Comparison of ENCODE assay signal across 19 cellular contexts in the genomic region with DNA sequence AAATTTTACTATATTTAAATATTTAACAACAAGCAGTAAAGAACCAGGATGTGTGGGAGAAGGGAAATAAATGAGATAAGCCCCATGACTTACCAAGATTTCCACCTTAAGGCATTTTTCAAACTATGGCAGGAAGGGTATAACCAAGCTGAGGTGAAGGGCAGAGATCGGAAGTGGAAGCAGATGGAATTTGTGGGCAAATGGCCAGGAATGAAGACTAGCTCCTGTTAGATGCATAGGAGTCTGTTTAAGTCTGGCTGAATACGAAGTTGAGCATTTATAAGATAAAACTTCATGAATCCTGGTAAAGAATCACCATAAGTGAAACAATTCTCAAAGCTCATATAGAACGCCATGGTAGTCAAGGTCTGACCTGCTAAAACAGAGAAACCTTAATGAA.
DNase-seq lines count a peak whose midpoint lies in the region; ATAC-seq, FAIRE-seq and TF ChIP-seq lines count a peak whose summit lies in the region.
"Had no signal": no experiment of that assay in that cellular context is flagged by ENCODE, and none has a peak within 500 bp of the region (broad histone marks: within the 10 kb centered on the region; RNA-seq: fewer than 3 reads in every experiment).

No MANE protein-coding gene starts in this region.

- WGBS in SK-N-SH (ENCODE audit: low lambda C conversion rate), result 39% methylated on average over 3 of the region's 3 CpGs
- WGBS in HepG2 (ENCODE audit: low lambda C conversion rate), result 4% methylated on average over 3 of the region's 3 CpGs

- CTCF ChIA-PET in SK-N-SH (lab: Yijun Ruan, JAX), result interaction anchor here (2.1 kb wide), 1 partner anchor 8 kb away, joined by 9 read pairs; no protein-coding TSS in a partner anchor
- CTCF ChIA-PET in HepG2 (lab: Yijun Ruan, JAX; ENCODE audit: low intra/inter-chr PET ratio, low total read pairs), result no interaction called here

- H3K27me3 ChIP-seq in SK-N-SH (ENCODE audit: insufficient read depth) (no peaks in the 10 kb centered on the region), brain microvascular endothelial cell (replicated peaks) (no peaks in the 10 kb centered on the region), HepG2 (ENCODE audit: control insufficient read depth in 1 of 2, insufficient read depth in 2 of 2, low read length in 2 of 2) (no peaks in the 10 kb centered on the region)

- in situ Hi-C loops in brain microvascular endothelial cell (cut with HindIII; ENCODE audit: low pct_ligation_motif_present, low sequenced_read_pairs), result no loop called here
- in situ Hi-C loops in HepG2 (cut with HindIII; ENCODE audit: extremely low pct_ligation_motif_present, low pct_unique_long_range_greater_than_20kb), result no loop called here

- H3K4me2 ChIP-seq in SK-N-SH (no peak overlapping the region), HepG2 (ENCODE audit: low read depth, low read length) (no peak overlapping the region)
- H3K4me2 ChIP-seq: A549 had no signal

- H3K9me2 ChIP-seq in SK-N-SH, result no peaks in the 10 kb centered on the region

- H3K4me3 ChIP-seq in SK-N-SH (ENCODE audit: low read depth in 2 of 2, low read length in 1 of 2) (no peak overlapping the region), brain microvascular endothelial cell (ENCODE audit: low read depth, low read length) (no peak overlapping the region), HepG2 (replicated peaks in 1 of 3; ENCODE audit: insufficient read depth in 1 of 3, low read depth in 2 of 3, low read length in 3 of 3) (no peak overlapping the region)
- H3K4me3 ChIP-seq: A549, GM12878, HAP-1 had no signal

- H3K4me1 ChIP-seq in SK-N-SH (ENCODE audit: control insufficient read depth in 1 of 2, insufficient read depth in 2 of 2, low read depth in 1 of 2, low read length in 1 of 2) (no peaks in the 10 kb centered on the region), HepG2 (ENCODE audit: insufficient read depth, low read length) (no peaks in the 10 kb centered on the region)
- H3K4me1 ChIP-seq: A549, Caco-2, HAP-1 had no signal

- TF ChIP-seq CTCF in SK-N-SH (IDR thresholded peaks at IDR 0.05), result no peak
- TF ChIP-seq CTCF in brain microvascular endothelial cell (IDR thresholded peaks at IDR 0.05; ENCODE audit: low read depth, low read length, missing control alignments), result no peak
- TF ChIP-seq CTCF in HepG2 (CRISPR knock-in tag; IDR thresholded peaks at IDR 0.05), result no peak

- TF ChIP-seq EP300 in SK-N-SH (IDR thresholded peaks at IDR 0.05; ENCODE audit: borderline replicate concordance in 1 of 2, low read depth in 1 of 2, low read length in 1 of 2) (no peak), HepG2 (IDR thresholded peaks at IDR 0.05; ENCODE audit: low read depth in 2 of 2, low read length in 2 of 2) (no peak), HepG2 (CRISPR knock-in tag; IDR thresholded peaks at IDR 0.05; ENCODE audit: borderline replicate concordance) (no peak)

- POLR2A ChIA-PET in SK-N-SH (lab: Yijun Ruan, JAX) (no interaction called here), HepG2 (lab: Yijun Ruan, JAX) (no interaction called here)

- H3K36me3 ChIP-seq in SK-N-SH (replicated peaks in 1 of 2; ENCODE audit: control insufficient read depth in 1 of 2, insufficient read depth in 2 of 2, low read length in 1 of 2) (no peaks in the 10 kb centered on the region), brain microvascular endothelial cell (replicated peaks) (no peaks in the 10 kb centered on the region), HepG2 (replicated peaks in 1 of 2; ENCODE audit: control insufficient read depth in 1 of 2, insufficient read depth in 2 of 2, low read length in 2 of 2) (no peaks in the 10 kb centered on the region)
- H3K36me3 ChIP-seq: HAP-1 had no signal

- no peak for TF ChIP-seq POLR2A in HepG2 (IDR thresholded peaks at IDR 0.05; ENCODE audit: insufficient read depth in 1 of 2, low read depth in 2 of 2, low read length in 2 of 2)

- H3F3A ChIP-seq in SK-N-SH (replicated peaks; ENCODE audit: insufficient read depth), result no peaks in the 10 kb centered on the region

- H3K9ac ChIP-seq in SK-N-SH (no peak overlapping the region), HepG2 (ENCODE audit: insufficient read depth, low read depth, low read length) (no peak overlapping the region)

- FAIRE-seq in HepG2 (lab: Jason Lieb, UNC), result no peak
- FAIRE-seq: A549, GM12878, GM18507 had no signal

- H3K79me2 ChIP-seq in SK-N-SH (ENCODE audit: insufficient read depth), result no peaks in the 10 kb centered on the region
- no peaks in the 10 kb centered on the region for H3K79me2 ChIP-seq in HepG2 (ENCODE audit: insufficient read depth, low read length)

- H4K20me1 ChIP-seq in SK-N-SH (ENCODE audit: insufficient read depth) (no peaks in the 10 kb centered on the region), HepG2 (ENCODE audit: insufficient read depth, low read length) (no peaks in the 10 kb centered on the region)

- H3K27ac ChIP-seq in SK-N-SH (ENCODE audit: low read depth in 2 of 2, low read length in 1 of 2) (no peak overlapping the region), brain microvascular endothelial cell (no peak overlapping the region), HepG2 (ENCODE audit: extremely low read length, insufficient read depth, low read length) (no peak overlapping the region)
- H3K27ac ChIP-seq: A549 had no signal

- H2AFZ ChIP-seq in SK-N-SH (ENCODE audit: low read depth) (no peak overlapping the region), HepG2 (ENCODE audit: low read length) (no peak overlapping the region)

- DNase-seq in SK-N-SH, result no peak
- peak; percentile 79 for DNase-seq in NCI-H2171 (lab: John Stamatoyannopoulos, UW)
- DNase-seq in brain microvascular endothelial cell, result peak; percentile 5
- no peak for DNase-seq in mesenteric fat pad (ENCODE audit: low spot score)
- no peak for DNase-seq in HepG2 (ENCODE audit: low spot score)
- DNase-seq: AML-193, Caco-2, NCI-H1048, NCI-H187 treated with DMSO at 0.1 percent for 48 hours, NCI-H2227 treated with DMSO at 0.1 percent for 48 hours, NCI-H774, SIG-M5, SW 1271 had no signal

- no TSS peak for BruUV-seq in HepG2 (replicated peaks; lab: Mats Ljungman, UMichigan)

- intact Hi-C loops in HepG2 (cut with micrococcal nuclease; ENCODE audit: unreplicated experiment), result no loop called here

- TF ChIP-seq RAD21 in SK-N-SH (IDR thresholded peaks at IDR 0.05; ENCODE audit: low read length) (no peak), HepG2 (CRISPR knock-in tag; IDR thresholded peaks at IDR 0.05) (no peak)

- ATAC-seq in SK-N-SH treated with all-trans-retinoic acid at 6 μM for 48 hours, result peak; percentile 61; the same call in 2 of the 3 replicates
- ATAC-seq in GM21390 (IDR thresholded peaks at IDR 0.05; ENCODE audit: unreplicated experiment), result no peak
- no peak for ATAC-seq in HepG2
- ATAC-seq: A549, GM12878 had no signal

- H3K9me3 ChIP-seq in SK-N-SH (peaks cover 14% of the 10 kb centered on the region; the same call in 1 of the 2 replicates), HepG2 (ENCODE audit: low read length) (peaks cover 6% of the 10 kb centered on the region)
- H3K9me3 ChIP-seq: Caco-2, HAP-1 had no signal

TF ChIP-seq in SK-N-SH treated with all-trans-retinoic acid at 6 μM for 48 hours, 23 proteins besides CTCF, POLR2A, EP300 and RAD21 (continues in another document):
- TF ChIP-seq, protein P1, sequence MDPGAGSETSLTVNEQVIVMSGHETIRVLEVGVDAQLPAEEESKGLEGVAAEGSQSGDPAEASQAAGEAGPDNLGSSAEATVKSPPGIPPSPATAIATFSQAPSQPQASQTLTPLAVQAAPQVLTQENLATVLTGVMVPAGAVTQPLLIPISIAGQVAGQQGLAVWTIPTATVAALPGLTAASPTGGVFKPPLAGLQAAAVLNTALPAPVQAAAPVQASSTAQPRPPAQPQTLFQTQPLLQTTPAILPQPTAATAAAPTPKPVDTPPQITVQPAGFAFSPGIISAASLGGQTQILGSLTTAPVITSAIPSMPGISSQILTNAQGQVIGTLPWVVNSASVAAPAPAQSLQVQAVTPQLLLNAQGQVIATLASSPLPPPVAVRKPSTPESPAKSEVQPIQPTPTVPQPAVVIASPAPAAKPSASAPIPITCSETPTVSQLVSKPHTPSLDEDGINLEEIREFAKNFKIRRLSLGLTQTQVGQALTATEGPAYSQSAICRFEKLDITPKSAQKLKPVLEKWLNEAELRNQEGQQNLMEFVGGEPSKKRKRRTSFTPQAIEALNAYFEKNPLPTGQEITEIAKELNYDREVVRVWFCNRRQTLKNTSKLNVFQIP (CRISPR knock-in tag; IDR thresholded peaks at IDR 0.05; ENCODE audit: borderline replicate concordance, low read depth), result no peak

TF ChIP-seq in SK-N-SH, 30 proteins besides CTCF, POLR2A, EP300 and RAD21:
- no peak for TF ChIP-seq TEAD4 (IDR thresholded peaks at IDR 0.05; ENCODE audit: borderline replicate concordance, insufficient read depth)
- no peak for TF ChIP-seq EZH2phosphoT487 (IDR thresholded peaks at IDR 0.05; ENCODE audit: borderline replicate concordance, low read depth)

Comparison
In these comparisons a context has a peak if more than half of its experiments do, and no peak if none do; other contexts are left out.
1. DNase-seq: peak in NCI-H2171 (single experiment) and brain microvascular endothelial cell (single experiment); none in SK-N-SH (single experiment), mesenteric fat pad (single experiment) and HepG2 (single experiment).